ENCODE assay signal across 7 cellular contexts in the genomic region with DNA sequence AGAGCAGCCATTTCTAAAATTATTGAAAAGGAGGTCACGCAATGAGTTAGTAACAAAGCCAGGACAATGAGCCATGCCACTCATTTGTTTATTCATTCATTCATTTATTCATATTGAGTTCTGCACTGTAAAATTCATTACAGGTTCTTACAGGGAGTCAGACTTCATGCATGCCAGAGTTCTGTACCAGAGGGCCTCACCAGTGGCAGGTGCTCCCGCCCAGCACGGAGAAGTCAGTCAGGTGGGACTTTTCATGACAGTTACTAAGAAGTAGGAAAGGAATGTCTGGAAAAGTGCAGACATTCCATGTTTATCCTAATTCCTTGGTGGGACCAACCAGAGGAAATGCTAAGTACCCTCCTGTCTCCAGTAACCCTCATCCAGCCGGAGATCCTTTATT.
"Had no signal": no experiment of that assay in that cellular context is flagged by ENCODE, and none has a peak within 500 bp of the region (broad histone marks: within the 10 kb centered on the region; RNA-seq: fewer than 3 reads in every experiment).

No MANE protein-coding gene starts in this region.

- H3K36me3 Mint-ChIP-seq: IgD-negative memory B cell had no signal

- H3K27ac Mint-ChIP-seq: H9, IgD-negative memory B cell had no signal

- H3K27ac ChIP-seq: KMS-11 had no signal

- H3K9me3 Mint-ChIP-seq: H9 had no signal

- H3K4me1 Mint-ChIP-seq: H9, IgD-negative memory B cell had no signal

- DNase-seq: GOT3, H9, HCEC 1CT, KBM-7 had no signal

- FAIRE-seq: HTR-8/SVneo had no signal

- H3K4me3 Mint-ChIP-seq: H9, IgD-negative memory B cell had no signal
